ENCODE assay signal across 8 cellular contexts in the genomic region with DNA sequence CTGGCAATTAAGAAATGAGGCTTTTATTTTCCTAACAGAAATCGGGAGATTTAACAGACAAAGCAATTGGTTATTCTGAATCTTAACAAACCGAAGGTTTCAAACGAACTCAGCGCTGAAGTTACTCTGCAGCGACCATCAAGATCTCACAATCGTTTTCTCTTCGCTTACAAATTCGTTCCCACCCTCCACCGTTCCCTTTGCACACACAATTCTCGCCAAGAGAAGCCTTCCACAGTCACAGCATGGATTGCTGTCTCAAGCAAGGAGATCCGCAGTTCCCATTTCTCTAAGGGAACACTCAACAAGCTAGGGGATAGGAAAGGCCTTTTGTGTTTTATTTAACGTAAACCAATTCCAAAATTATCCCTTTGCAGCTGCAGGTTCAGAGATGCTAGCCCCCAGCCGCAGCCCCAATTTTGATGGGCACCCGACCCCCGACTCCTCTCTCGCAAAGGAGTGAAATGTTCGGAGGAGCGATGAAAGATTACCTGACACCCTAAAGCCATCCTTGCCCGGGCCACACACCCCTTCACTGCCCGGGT. TPM values are rescaled to one million over a fixed set of nuclear protein-coding genes. Genes with fewer than 3 reads are reported as not detected.
DNase-seq lines count a peak whose midpoint lies in the region; ATAC-seq, FAIRE-seq and TF ChIP-seq lines count a peak whose summit lies in the region.

No MANE protein-coding gene starts in this region.

- DNase-seq in EH (ENCODE audit: low read depth) (peak; percentile 50), NCI-H1105 (lab: John Stamatoyannopoulos, UW) (peak; percentile 0), mammary epithelial cell (peak; percentile 25), HepG2 (ENCODE audit: low spot score) (no peak), AG08396 (ENCODE audit: low spot score) (no peak), GOT3 (lab: John Stamatoyannopoulos, UW) (no peak), UCSD-AML1 (lab: John Stamatoyannopoulos, UW; ENCODE audit: unreplicated experiment) (no peak)

- H3K79me2 ChIP-seq in mammary epithelial cell (ENCODE audit: insufficient read depth, low read length) (peaks cover 58% of the 10 kb centered on the region), HepG2 (ENCODE audit: insufficient read depth, low read length) (peaks cover 55% of the 10 kb centered on the region)

- H2AFZ ChIP-seq in mammary epithelial cell (ENCODE audit: low read depth, low read length) (peak overlapping the region; percentile 98), HepG2 (ENCODE audit: low read length) (no peak overlapping the region)

- H3K9ac ChIP-seq in mammary epithelial cell (ENCODE audit: insufficient read depth, low read length) (peak overlapping the region; percentile 88), HepG2 (ENCODE audit: insufficient read depth, low read depth, low read length) (peak overlapping the region; percentile 93)

- no peak for TF ChIP-seq CTCF in mammary epithelial cell (conservative IDR thresholded peaks at IDR 0.05 in 1 of 2, IDR thresholded peaks at IDR 0.05 in 1 of 2; ENCODE audit: extremely low read depth in 1 of 2, insufficient read depth in 1 of 2, low read depth in 1 of 2, low read length in 2 of 2)
- TF ChIP-seq CTCF in HepG2 (CRISPR knock-in tag; IDR thresholded peaks at IDR 0.05), result no peak

- H3K36me3 ChIP-seq in mammary epithelial cell (ENCODE audit: insufficient read depth, low read length) (no peaks in the 10 kb centered on the region), HepG2 (replicated peaks in 1 of 2; ENCODE audit: control insufficient read depth in 1 of 2, insufficient read depth in 2 of 2, low read length in 2 of 2) (no peaks in the 10 kb centered on the region; a peak in 2 of 5 replicates)

- CTCF ChIA-PET in mammary epithelial cell (lab: Charles Lee; ENCODE audit: low non-redundant PET) (interaction anchor here (0.7 kb wide), 1 partner anchor 163 kb away, joined by 6 read pairs; no protein-coding TSS in a partner anchor), HepG2 (lab: Yijun Ruan, JAX; ENCODE audit: low intra/inter-chr PET ratio, low total read pairs) (no interaction called here)

- dilution Hi-C loops in mammary epithelial cell (cut with HindIII; ENCODE audit: low sequenced_read_pairs), result no loop called here

- ATAC-seq in HepG2, result 0 out of 3 replicates have a peak, but pooled peaks have one; percentile 11

- POLR2A ChIA-PET in HepG2 (lab: Yijun Ruan, JAX), result interaction anchor here (1.6 to 2.5 kb wide), 3 partner anchors 12 to 22 kb away, joined by 5 to 22 read pairs (median 6); no protein-coding TSS in a partner anchor

- H3K9me3 ChIP-seq in mammary epithelial cell (replicated peaks; ENCODE audit: insufficient read depth, low read length) (no peaks in the 10 kb centered on the region), HepG2 (ENCODE audit: low read length) (no peaks in the 10 kb centered on the region)

- peak overlapping the region; percentile 95 for H3K4me2 ChIP-seq in mammary epithelial cell (ENCODE audit: insufficient read depth, low read depth, low read length)
- peak overlapping the region; percentile 87 for H3K4me2 ChIP-seq in HepG2 (ENCODE audit: low read depth, low read length)

- BruUV-seq in mammary epithelial cell (replicated peaks; lab: Mats Ljungman, UMichigan), result TSS peak; percentile 51
- no TSS peak for BruUV-seq in HepG2 (replicated peaks; lab: Mats Ljungman, UMichigan)

- H3K4me3 ChIP-seq in mammary epithelial cell (replicated peaks in 1 of 3; ENCODE audit: insufficient read depth in 1 of 3, low read depth in 2 of 3, low read length in 3 of 3) (peak overlapping the region; percentile 80 to 99 (median 83)), HepG2 (replicated peaks in 1 of 3; ENCODE audit: insufficient read depth in 1 of 3, low read depth in 2 of 3, low read length in 3 of 3) (peak overlapping the region; percentile 89 to 96 (median 92))

- H3K4me1 ChIP-seq in mammary epithelial cell (ENCODE audit: insufficient read depth, low read length), result peaks cover 16% of the 10 kb centered on the region
- peaks cover 37% of the 10 kb centered on the region for H3K4me1 ChIP-seq in HepG2 (ENCODE audit: insufficient read depth, low read length)

- intact Hi-C loops in mammary epithelial cell (cut with micrococcal nuclease), result no loop called here
- intact Hi-C loops in HepG2 (cut with micrococcal nuclease; ENCODE audit: unreplicated experiment), result no loop called here

- no peak for FAIRE-seq in HepG2 (lab: Jason Lieb, UNC)

- H4K20me1 ChIP-seq in mammary epithelial cell (ENCODE audit: insufficient read depth, low read length) (no peaks in the 10 kb centered on the region), HepG2 (ENCODE audit: insufficient read depth, low read length) (peaks cover 14% of the 10 kb centered on the region)

- no peak for TF ChIP-seq EP300 in HepG2 (IDR thresholded peaks at IDR 0.05; ENCODE audit: low read depth in 2 of 2, low read length in 2 of 2)
- TF ChIP-seq EP300 in HepG2 (CRISPR knock-in tag; IDR thresholded peaks at IDR 0.05; ENCODE audit: borderline replicate concordance), result no peak

- no peak for TF ChIP-seq POLR2A in HepG2 (IDR thresholded peaks at IDR 0.05; ENCODE audit: insufficient read depth in 1 of 2, low read depth in 2 of 2, low read length in 2 of 2)

- H3K27ac ChIP-seq in mammary epithelial cell (ENCODE audit: insufficient read depth, low read depth, low read length) (peak overlapping the region; percentile 74), HepG2 (ENCODE audit: extremely low read length, insufficient read depth, low read length) (peak overlapping the region; percentile 74), temporal lobe (ENCODE audit: low read depth, low read length) (peak overlapping the region; percentile 74)

- in situ Hi-C loops in mammary epithelial cell (cut with MboI; ENCODE audit: low sequenced_read_pairs in 2 of 2) (loop anchor here in 1 of 2 donors (25.0 kb wide), 1 partner anchor 264 kb away; no protein-coding TSS in a partner anchor), HepG2 (cut with HindIII; ENCODE audit: extremely low pct_ligation_motif_present, low pct_unique_long_range_greater_than_20kb) (no loop called here)

- 1% methylated on average over 13 of the region's 20 CpGs for WGBS in mammary epithelial cell (ENCODE audit: low coverage, missing lambda C conversion rate)
- WGBS in HepG2 (ENCODE audit: low lambda C conversion rate), result under 1% methylated on average over 20 of the region's 20 CpGs

- no peaks in the 10 kb centered on the region for H3K27me3 ChIP-seq in mammary epithelial cell (ENCODE audit: insufficient read depth, low read length)
- H3K27me3 ChIP-seq in HepG2 (ENCODE audit: control insufficient read depth in 1 of 2, insufficient read depth in 2 of 2, low read length in 2 of 2), result no peaks in the 10 kb centered on the region; a peak in 1 of 5 replicates

- TF ChIP-seq RAD21 in HepG2 (CRISPR knock-in tag; IDR thresholded peaks at IDR 0.05), result no peak

RNA-seq across cellular contexts. Expression of a gene that starts 0.8 kb away (rescaled TPM):
- total RNA-seq in mammary epithelial cell (10 to 100 TPM; 19.8 to 21.4 TPM), HepG2 (2016; rRNA removed; fragmentation: Illumina TruSeq; extraction: Trizol) (7.6 and 9.0 TPM in 2 replicates), temporal lobe (23.6 TPM)
- polyA plus RNA-seq in mammary epithelial cell (15.8 TPM), HepG2 (2011; rRNA removed) (17.2 and 17.5 TPM in 2 replicates)
- polyA minus RNA-seq in mammary epithelial cell, result 22.9 TPM
- 1.8 and 2.2 TPM in 2 replicates for total RNA-seq in HepG2 (2016; cell fraction: cytosol; rRNA removed; fragmentation: Illumina TruSeq; extraction: Trizol; ENCODE audit: low read depth)
- total RNA-seq in HepG2 (2016; cell fraction: insoluble cytoplasmic fraction; rRNA removed; fragmentation: Illumina TruSeq; extraction: Trizol), result 7.3 and 9.0 TPM in 2 replicates
- 3.2 and 3.4 TPM in 2 replicates for total RNA-seq in HepG2 (2016; cell fraction: membrane; rRNA removed; fragmentation: Illumina TruSeq; extraction: Trizol)
- 9.0 and 10.5 TPM in 2 replicates for total RNA-seq in HepG2 (2016; cell fraction: nucleus; rRNA removed; fragmentation: Illumina TruSeq; extraction: Trizol)
- polyA plus RNA-seq in HepG2 (2011; cell fraction: cytosol; rRNA removed), result 11.3 and 12.6 TPM in 2 replicates
- 16.2 and 16.9 TPM in 2 replicates for polyA plus RNA-seq in HepG2 (2011; cell fraction: nucleus; rRNA removed)
- polyA plus RNA-seq in HepG2 (2012), result 9.9 and 10.1 TPM in 2 replicates
- polyA plus RNA-seq in HepG2 (2016; cell fraction: cytosol; fragmentation: Illumina TruSeq; extraction: Trizol; ENCODE audit: low read depth), result 0.43 and 1.1 TPM in 2 replicates
- polyA plus RNA-seq in HepG2 (2016; cell fraction: insoluble cytoplasmic fraction; fragmentation: Illumina TruSeq; extraction: Trizol; ENCODE audit: low read depth), result 8.9 and 10.1 TPM in 2 replicates
- 1.4 and 1.6 TPM in 2 replicates for polyA plus RNA-seq in HepG2 (2016; cell fraction: membrane; fragmentation: Illumina TruSeq; extraction: Trizol; ENCODE audit: low read depth)
- 8.1 and 9.2 TPM in 2 replicates for polyA plus RNA-seq in HepG2 (2016; cell fraction: nucleus; fragmentation: Illumina TruSeq; extraction: Trizol; ENCODE audit: insufficient read depth, low read depth)
- 14.6 and 25.0 TPM in 2 replicates for polyA minus RNA-seq in HepG2 (2011; rRNA and poly(A)+ RNA removed; ENCODE audit: low replicate concordance)
- 8.8 and 9.5 TPM in 2 replicates for polyA minus RNA-seq in HepG2 (2011; cell fraction: cytosol; rRNA and poly(A)+ RNA removed)
- 24.2 and 24.5 TPM in 2 replicates for polyA minus RNA-seq in HepG2 (2011; cell fraction: nucleus; rRNA and poly(A)+ RNA removed)

RNA-seq across cellular contexts. Expression of a gene that starts 15.5 kb away (rescaled TPM):
- total RNA-seq in mammary epithelial cell, result 100 to 1,000 TPM in 1 of 2 donors, 10 to 100 TPM in 1; 46.0 to 126 TPM
- polyA plus RNA-seq in mammary epithelial cell, result 105 TPM
- polyA minus RNA-seq in mammary epithelial cell, result 85.1 TPM
- 28.5 and 38.6 TPM in 2 replicates for total RNA-seq in HepG2 (2016; rRNA removed; fragmentation: Illumina TruSeq; extraction: Trizol)
- total RNA-seq in HepG2 (2016; cell fraction: cytosol; rRNA removed; fragmentation: Illumina TruSeq; extraction: Trizol; ENCODE audit: low read depth), result 12.7 and 18.5 TPM in 2 replicates
- 31.4 and 32.6 TPM in 2 replicates for total RNA-seq in HepG2 (2016; cell fraction: insoluble cytoplasmic fraction; rRNA removed; fragmentation: Illumina TruSeq; extraction: Trizol)
- 51.4 and 51.8 TPM in 2 replicates for total RNA-seq in HepG2 (2016; cell fraction: membrane; rRNA removed; fragmentation: Illumina TruSeq; extraction: Trizol)
- 18.9 and 20.9 TPM in 2 replicates for total RNA-seq in HepG2 (2016; cell fraction: nucleus; rRNA removed; fragmentation: Illumina TruSeq; extraction: Trizol)
- 41.4 and 49.1 TPM in 2 replicates for polyA plus RNA-seq in HepG2 (2011; rRNA removed)
- polyA plus RNA-seq in HepG2 (2011; cell fraction: cytosol; rRNA removed), result 42.6 and 48.7 TPM in 2 replicates
- polyA plus RNA-seq in HepG2 (2011; cell fraction: nucleus; rRNA removed), result 28.2 and 28.3 TPM in 2 replicates
- 34.4 and 36.9 TPM in 2 replicates for polyA plus RNA-seq in HepG2 (2012)
- polyA plus RNA-seq in HepG2 (2016; cell fraction: cytosol; fragmentation: Illumina TruSeq; extraction: Trizol; ENCODE audit: low read depth), result 56.7 and 58.7 TPM in 2 replicates
- 71.8 and 88.8 TPM in 2 replicates for polyA plus RNA-seq in HepG2 (2016; cell fraction: insoluble cytoplasmic fraction; fragmentation: Illumina TruSeq; extraction: Trizol; ENCODE audit: low read depth)
- polyA plus RNA-seq in HepG2 (2016; cell fraction: membrane; fragmentation: Illumina TruSeq; extraction: Trizol; ENCODE audit: low read depth), result 116 and 117 TPM in 2 replicates
- 51.4 and 59.8 TPM in 2 replicates for polyA plus RNA-seq in HepG2 (2016; cell fraction: nucleus; fragmentation: Illumina TruSeq; extraction: Trizol; ENCODE audit: insufficient read depth, low read depth)
- polyA minus RNA-seq in HepG2 (2011; rRNA and poly(A)+ RNA removed; ENCODE audit: low replicate concordance), result 50.6 and 97.3 TPM in 2 replicates
- polyA minus RNA-seq in HepG2 (2011; cell fraction: cytosol; rRNA and poly(A)+ RNA removed), result 24.6 and 26.6 TPM in 2 replicates
- 13.0 and 16.4 TPM in 2 replicates for polyA minus RNA-seq in HepG2 (2011; cell fraction: nucleus; rRNA and poly(A)+ RNA removed)
- 7.4 TPM for total RNA-seq in temporal lobe

Comparison
In these comparisons a context has a peak if more than half of its experiments do, and no peak if none do; other contexts are left out.
1. DNase-seq: peak in EH (single experiment), NCI-H1105 (single experiment) and mammary epithelial cell (single experiment); none in HepG2 (single experiment), AG08396 (single experiment), GOT3 (single experiment) and UCSD-AML1 (single experiment).
2. Peak in every context shown above with its lines, with median percentiles within 50 percentile points of each other: H3K27ac ChIP-seq.